In the genomic region with DNA sequence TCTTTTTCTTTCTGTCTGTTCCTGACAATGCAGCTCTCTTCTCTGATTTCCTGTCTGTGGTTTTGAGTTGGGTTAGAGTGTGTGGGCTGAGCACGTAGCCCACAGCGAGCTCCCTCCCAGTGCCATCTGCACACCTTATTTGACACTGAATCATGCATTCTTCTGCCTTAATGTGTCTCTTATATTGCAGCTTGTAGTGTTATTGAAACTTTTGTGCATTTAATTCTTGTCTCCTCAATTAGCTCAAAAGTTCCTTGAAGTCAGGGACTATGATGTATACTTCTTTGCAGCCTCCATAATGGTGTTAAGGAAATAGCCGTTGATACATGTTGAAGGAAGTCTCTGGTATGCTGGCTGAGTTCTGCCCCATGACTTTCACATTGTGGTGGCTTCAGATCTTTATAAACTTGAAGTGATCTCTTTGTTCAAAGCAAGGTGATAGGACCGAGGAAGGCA, we compare ENCODE assay signal across 7 cellular contexts.
DNase-seq lines count a peak whose midpoint lies in the region; ATAC-seq and TF ChIP-seq lines count a peak whose summit lies in the region.

No MANE protein-coding gene starts in this region.

- ATAC-seq in GM19372 (IDR thresholded peaks at IDR 0.05; ENCODE audit: low read depth, unreplicated experiment) (peak; percentile 78), HG03097 (IDR thresholded peaks at IDR 0.05; ENCODE audit: low FRiP score, unreplicated experiment) (peak; percentile 62)

- no peaks in the 10 kb centered on the region for H3K4me1 Mint-ChIP-seq in Calu3 (ENCODE audit: low read depth, unreplicated experiment)

- H3K36me3 Mint-ChIP-seq in Calu3 (ENCODE audit: insufficient read depth, unreplicated experiment): no peaks in the 10 kb centered on the region

- peaks cover 9% of the 10 kb centered on the region for H3K9me3 Mint-ChIP-seq in Calu3 (ENCODE audit: low read depth, unreplicated experiment)

- TF ChIP-seq CTCF in Calu3 (IDR thresholded peaks at IDR 0.05; ENCODE audit: unreplicated experiment): no peak

- intact Hi-C loops in Calu3 (cut with micrococcal nuclease; ENCODE audit: unreplicated experiment): no loop called here

- H3K27ac Mint-ChIP-seq in Calu3 (ENCODE audit: unreplicated experiment): no peak overlapping the region

- CTCF ChIA-PET in Calu3 (lab: Charles Lee): no interaction called here

- BruUV-seq in Calu3 (replicated peaks; lab: Mats Ljungman, UMichigan): no TSS peak

- no peak overlapping the region for H3K4me3 Mint-ChIP-seq in Calu3 (ENCODE audit: low read depth, unreplicated experiment)

- DNase-seq in activated CD4-positive, alpha-beta T cell treated with anti-CD3 and anti-CD28 coated beads, Interleukin-2, amount 50 U/mL, for 4 hours: peak; percentile 2 to 10
- peak; percentile 4 for DNase-seq in stimulated activated CD4-positive, alpha-beta T cell treated with anti-CD3 and anti-CD28 coated beads, Interleukin-12 subunit alpha, Interleukin-12 subunit beta, amount 100 ng/mL, for 4 hours
- no peak for DNase-seq in Calu3
- DNase-seq in superior temporal gyrus (ENCODE audit: extremely low spot score): no peak
- DNase-seq in AG20443 (ENCODE audit: low spot score): no peak

- no peaks in the 10 kb centered on the region for H3K27me3 Mint-ChIP-seq in Calu3 (ENCODE audit: unreplicated experiment)

Comparison
In these comparisons a context has a peak if more than half of its experiments do, and no peak if none do; other contexts are left out.
1. DNase-seq: peak in activated CD4-positive, alpha-beta T cell treated with anti-CD3 and anti-CD28 coated beads, Interleukin-2, amount 50 U/mL, for 4 hours (2 of 2) and stimulated activated CD4-positive, alpha-beta T cell treated with anti-CD3 and anti-CD28 coated beads, Interleukin-12 subunit alpha, Interleukin-12 subunit beta, amount 100 ng/mL, for 4 hours (single experiment); none in Calu3 (single experiment), superior temporal gyrus (single experiment) and AG20443 (single experiment).